ENCODE assay signal across 8 cellular contexts in genomic region chr9:34403554-34404380, GRCh38. TPM values are rescaled to one million over a fixed set of nuclear protein-coding genes. Genes with fewer than 3 reads are reported as not detected.
A peak's percentile ranks its signal among the peaks of the same experiment; 100 is the strongest.
DNase-seq lines count a peak whose midpoint lies in the region; ATAC-seq and TF ChIP-seq lines count a peak whose summit lies in the region.

No MANE protein-coding gene starts in this region.

- DNase-seq in SHP77 (lab: John Stamatoyannopoulos, UW) (peak; percentile 1 to 19), SHP77 treated with DMSO at 0.1 percent for 48 hours (lab: John Stamatoyannopoulos, UW) (no peak), NCI-H1694 treated with DMSO at 0.1 percent for 48 hours (lab: John Stamatoyannopoulos, UW) (peak; percentile 65), UCSD-AML1 (lab: John Stamatoyannopoulos, UW; ENCODE audit: unreplicated experiment) (peak; percentile 49), cerebellar cortex (ENCODE audit: low spot score) (peak; percentile 83), kidney epithelial cell (ENCODE audit: low read depth) (peak; percentile 14)
- DNase-seq in stimulated activated CD4-positive, alpha-beta T cell treated with anti-CD3 and anti-CD28 coated beads, Interleukin-4, amount 100 ng/mL, for 4 hours: peak; percentile 31

- no peak overlapping the region for H3K4me3 ChIP-seq in kidney epithelial cell (ENCODE audit: low read depth, low read length)

- peaks cover 7% of the 10 kb centered on the region for H3K36me3 ChIP-seq in kidney epithelial cell (ENCODE audit: control insufficient read depth, insufficient read depth, low read length)

- no peaks in the 10 kb centered on the region for H3K27me3 ChIP-seq in kidney epithelial cell (ENCODE audit: control insufficient read depth, insufficient read depth, low read length)

- no peak for ATAC-seq in GM19467 (IDR thresholded peaks at IDR 0.05; ENCODE audit: unreplicated experiment)

- TF ChIP-seq CTCF in kidney epithelial cell (IDR thresholded peaks at IDR 0.05; ENCODE audit: insufficient read depth, low read length, poor library complexity, severe bottlenecking): peak; percentile 98

RNA-seq across cellular contexts. Expression of gene MYORG, which starts 27.1 kb away (rescaled TPM):
- 3.8 and 4.9 TPM in 2 replicates for total RNA-seq in kidney epithelial cell

RNA-seq across cellular contexts. Expression of gene FAM219A, which starts 54.6 kb away (rescaled TPM):
- 14.7 and 16.8 TPM in 2 replicates for total RNA-seq in kidney epithelial cell

RNA-seq across cellular contexts. Expression of gene DNAI1, which starts 54.8 kb away (rescaled TPM):
- not detected in 2 replicates for total RNA-seq in kidney epithelial cell
